In the genomic region with DNA sequence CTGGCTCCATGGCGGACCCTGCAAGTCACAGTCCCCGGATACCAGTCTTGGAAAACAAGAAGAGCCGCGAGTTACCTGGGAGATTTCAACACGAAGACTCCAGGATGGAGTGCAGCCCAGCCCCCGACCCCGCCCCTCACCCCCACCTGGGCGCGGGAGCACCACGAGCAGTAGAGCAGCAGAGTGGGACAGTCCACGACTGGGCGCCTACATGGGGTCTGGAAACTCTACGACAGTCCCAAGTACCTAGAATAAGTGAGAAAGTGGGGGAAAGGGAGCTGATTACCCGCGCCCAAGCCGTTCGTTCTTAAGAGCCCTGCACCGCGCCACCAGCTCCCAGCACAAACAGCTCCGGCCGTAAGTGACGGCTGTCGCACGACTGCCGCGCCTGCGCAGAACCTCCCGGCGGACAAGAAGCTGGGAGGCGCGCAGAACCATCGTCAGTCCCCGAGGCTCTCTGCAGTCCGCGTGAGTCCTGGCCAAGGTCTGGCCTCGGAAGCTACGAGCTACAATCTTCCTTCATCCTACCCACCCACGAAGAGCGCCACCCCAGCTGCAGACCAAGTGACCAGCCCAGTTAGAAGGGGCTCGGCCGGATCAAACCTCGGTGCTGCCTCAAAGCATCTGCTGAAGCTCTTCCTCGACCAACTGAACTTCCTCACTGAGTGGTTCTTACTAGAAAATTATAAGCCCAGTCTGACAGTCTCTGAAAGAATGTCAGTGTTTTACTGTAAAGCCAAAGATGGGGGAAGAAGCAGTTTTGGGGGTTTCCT, we compare ENCODE assay signal across 8 cellular contexts. TPM values are rescaled to one million over a fixed set of nuclear protein-coding genes. Genes with fewer than 3 reads are reported as not detected.
DNase-seq lines count a peak whose midpoint lies in the region; ATAC-seq, FAIRE-seq and TF ChIP-seq lines count a peak whose summit lies in the region.

A gene (minus strand): TSS at position 359 of the 773 bp plus-strand sequence. CDS start 349 bp downstream, at position 10.

- H3K4me3 ChIP-seq in cardiac muscle cell (peak within 1 kb of the TSS; percentile 99), parathyroid adenoma (ENCODE audit: low read depth, low read length) (peak within 1 kb of the TSS; percentile 78), tibial artery (peak within 1 kb of the TSS; percentile 92 to 94)

- no peaks in the 10 kb centered on the region for H3K27me3 Mint-ChIP-seq in activated naive CD8-positive, alpha-beta T cell treated with anti-CD3 and anti-CD28 coated beads, Interleukin-2, amount 50 U/mL, for 24 hours

- TF ChIP-seq CTCF in cardiac muscle cell (IDR thresholded peaks at IDR 0.05; ENCODE audit: low read depth, low read length) (no peak), parathyroid adenoma (IDR thresholded peaks at IDR 0.05) (no peak), tibial artery (IDR thresholded peaks at IDR 0.05) (no peak)

- peak within 1 kb of the TSS; percentile 99 for H3K27ac Mint-ChIP-seq in activated naive CD8-positive, alpha-beta T cell treated with anti-CD3 and anti-CD28 coated beads, Interleukin-2, amount 50 U/mL, for 24 hours

- peak; percentile 81 for ATAC-seq in HG02840 (IDR thresholded peaks at IDR 0.05; ENCODE audit: low FRiP score, unreplicated experiment)
- ATAC-seq in activated naive CD8-positive, alpha-beta T cell treated with anti-CD3 and anti-CD28 coated beads, Interleukin-2, amount 50 U/mL, for 24 hours = peak; percentile 96

- intact Hi-C loops in tibial artery (cut with DNase I; ENCODE audit: low total_unique reads) = loop anchor here (10.0 kb wide), 1 partner anchor 125 kb away; a partner anchor contains a TSS

- H3K79me2 ChIP-seq in parathyroid adenoma = peaks cover 2% of the 10 kb centered on the region

- TF ChIP-seq POLR2A in GM12892 (IDR thresholded peaks at IDR 0.05; ENCODE audit: low read depth, low read length) = peak; percentile 98

- H3K4me3 Mint-ChIP-seq in activated naive CD8-positive, alpha-beta T cell treated with anti-CD3 and anti-CD28 coated beads, Interleukin-2, amount 50 U/mL, for 24 hours = peak within 1 kb of the TSS; percentile 99

- H3K9me3 ChIP-seq in cardiac muscle cell (ENCODE audit: low read depth) (no peaks in the 10 kb centered on the region), parathyroid adenoma (ENCODE audit: control insufficient read depth, low read length) (no peaks in the 10 kb centered on the region), tibial artery (no peaks in the 10 kb centered on the region)

- DNase-seq in GM12892 (ENCODE audit: insufficient read length) (peak; percentile 77), NCI-H1436 treated with DMSO at 0.1 percent for 48 hours (lab: John Stamatoyannopoulos, UW) (peak; percentile 55), T follicular helper cell (ENCODE audit: low read depth) (peak; percentile 85), cardiac muscle cell (ENCODE audit: low read depth in 1 of 2, low spot score in 1 of 2) (peak; percentile 96 to 97), tibial artery (peak; percentile 92 to 94)
- peak; percentile 91 for DNase-seq in activated naive CD8-positive, alpha-beta T cell treated with anti-CD3 and anti-CD28 coated beads, Interleukin-2, amount 50 U/mL, for 24 hours

- FAIRE-seq in GM12892 (lab: Jason Lieb, UNC) = peak; percentile 96

- H2AFZ ChIP-seq in parathyroid adenoma = peak within 1 kb of the TSS; percentile 92

- H3K4me1 Mint-ChIP-seq in activated naive CD8-positive, alpha-beta T cell treated with anti-CD3 and anti-CD28 coated beads, Interleukin-2, amount 50 U/mL, for 24 hours = peaks cover 16% of the 10 kb centered on the region

- H3K27me3 ChIP-seq in cardiac muscle cell = no peaks in the 10 kb centered on the region
- no peaks in the 10 kb centered on the region for H3K27me3 ChIP-seq in parathyroid adenoma (ENCODE audit: control insufficient read depth, insufficient read depth, low read length)
- H3K27me3 ChIP-seq in tibial artery = no peaks in the 10 kb centered on the region

- H3K9me3 Mint-ChIP-seq in activated naive CD8-positive, alpha-beta T cell treated with anti-CD3 and anti-CD28 coated beads, Interleukin-2, amount 50 U/mL, for 24 hours = no peaks in the 10 kb centered on the region

- H3K36me3 ChIP-seq in cardiac muscle cell (no peaks in the 10 kb centered on the region), parathyroid adenoma (ENCODE audit: control insufficient read depth, insufficient read depth, low read length) (no peaks in the 10 kb centered on the region), tibial artery (peaks cover 0 to 22% (median 1%) of the 10 kb centered on the region in 3 donors)

- no peak within 1 kb of the TSS for H3K9ac ChIP-seq in parathyroid adenoma

- H3K27ac ChIP-seq in cardiac muscle cell (peak within 1 kb of the TSS; percentile 82), parathyroid adenoma (peak within 1 kb of the TSS; percentile 73), tibial artery (peak within 1 kb of the TSS; percentile 84 to 89)

- peak within 1 kb of the TSS; percentile 84 for H3K4me2 ChIP-seq in parathyroid adenoma (ENCODE audit: low read length)

- H3K36me3 Mint-ChIP-seq in activated naive CD8-positive, alpha-beta T cell treated with anti-CD3 and anti-CD28 coated beads, Interleukin-2, amount 50 U/mL, for 24 hours (ENCODE audit: low read depth) = peaks cover 7% of the 10 kb centered on the region

- peaks cover 6% of the 10 kb centered on the region for H3K4me1 ChIP-seq in cardiac muscle cell (ENCODE audit: low read depth)
- H3K4me1 ChIP-seq in parathyroid adenoma = peaks cover 4% of the 10 kb centered on the region
- peaks cover 0 to 15% (median 11%) of the 10 kb centered on the region in 4 donors for H3K4me1 ChIP-seq in tibial artery

RNA-seq across cellular contexts. Expression of the gene that starts here (rescaled TPM):
- 100 TPM for polyA plus RNA-seq in GM12892 (2012; ENCODE audit: missing spikeins)
- 43.0 and 56.2 TPM in 2 replicates for total RNA-seq in cardiac muscle cell
- 143 and 169 TPM in 2 replicates for polyA plus RNA-seq in cardiac muscle cell

Comparison
In these comparisons a context has a peak if more than half of its experiments do, and no peak if none do; other contexts are left out.
1. Peak in every context shown above with its lines: DNase-seq, ATAC-seq, H3K4me3 ChIP-seq and H3K27ac ChIP-seq.